Comparison of ENCODE assay signal across 23 cellular contexts in the genomic region with DNA sequence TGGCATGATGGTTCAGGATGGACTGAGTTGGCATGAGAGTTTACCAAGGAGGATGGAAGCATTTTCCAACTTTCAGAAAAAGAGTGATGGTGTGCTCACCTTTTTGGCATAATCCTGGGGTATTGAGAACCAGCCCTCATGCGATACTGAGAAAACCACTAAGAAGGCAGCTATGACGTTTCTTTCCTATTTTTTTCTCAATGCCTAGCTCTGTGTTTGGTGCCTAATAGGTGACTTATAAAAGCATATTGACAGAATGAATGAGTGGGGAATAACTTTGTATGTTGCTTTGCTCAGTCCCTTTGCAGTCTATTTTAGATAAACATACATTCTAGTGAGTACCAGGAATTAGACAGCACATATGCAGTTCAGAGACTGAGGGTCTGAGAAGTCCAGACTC.
"Had no signal": no experiment of that assay in that cellular context is flagged by ENCODE, and none has a peak within 500 bp of the region (broad histone marks: within the 10 kb centered on the region; RNA-seq: fewer than 3 reads in every experiment).

No MANE protein-coding gene starts in this region.

- H3K9me3 Mint-ChIP-seq: natural killer cell treated with Interleukin-12 subunit alpha and Interleukin-12 subunit beta and Interleukin-15 and Interleukin-18, amount 100 ng/mL, for 72 hours had no signal

- H3K27me3 ChIP-seq: cardiac muscle cell, tibial nerve, uterus had no signal

- H3K27me3 Mint-ChIP-seq: activated CD4-positive, alpha-beta memory T cell treated with anti-CD3 and anti-CD28 coated beads for 36 hours; activated naive CD8-positive, alpha-beta T cell; natural killer cell treated with Interleukin-12 subunit alpha and Interleukin-12 subunit beta and Interleukin-15 and Interleukin-18, amount 100 ng/mL, for 72 hours; stimulated activated naive CD8-positive, alpha-beta T cell treated with anti-CD3 and anti-CD28 coated beads, Interleukin-15, Interleukin-2, amounts not matched to agents 100 ng/mL and 50 ng/mL, for 24 hours had no signal

- H3K4me3 ChIP-seq: cardiac muscle cell, lower lobe of right lung, psoas muscle, skin epidermis, tibial nerve, uterus had no signal

- H3K36me3 Mint-ChIP-seq: activated CD4-positive, alpha-beta memory T cell treated with anti-CD3 and anti-CD28 coated beads for 36 hours; activated naive CD8-positive, alpha-beta T cell had no signal

- H3K27ac ChIP-seq: cardiac muscle cell, epithelial cell of prostate, lower lobe of right lung, psoas muscle, tibial nerve, uterus had no signal

- H3K27ac Mint-ChIP-seq: activated CD4-positive, alpha-beta memory T cell treated with anti-CD3 and anti-CD28 coated beads for 36 hours; activated naive CD8-positive, alpha-beta T cell; activated T-helper 1 cell treated with anti-CD3 and anti-CD28 coated beads, Interleukin-12 subunit alpha, Interleukin-12 subunit beta, Interleukin-2, Interleukin-4 antibody, amounts not matched to agents 30 ng/mL and 10 ng/mL and 1 ng/mL, durations not matched to agents 14 hours and 24 hours and 36 hours; natural killer cell treated with Interleukin-12 subunit alpha and Interleukin-12 subunit beta and Interleukin-15 and Interleukin-18, amount 100 ng/mL, for 72 hours; stimulated activated naive CD8-positive, alpha-beta T cell treated with anti-CD3 and anti-CD28 coated beads, Interleukin-15, Interleukin-2, amounts not matched to agents 100 ng/mL and 50 ng/mL, for 24 hours; T-helper 1 cell treated with Interleukin-12 subunit alpha and Interleukin-12 subunit beta and Interleukin-4 antibody, amounts not matched to agents 30 μg/mL and 1 μg/mL, for 36 hours had no signal

- H3K9me3 ChIP-seq: lower lobe of right lung, uterus had no signal

- H3K4me3 Mint-ChIP-seq: activated CD4-positive, alpha-beta memory T cell treated with anti-CD3 and anti-CD28 coated beads for 36 hours; activated naive CD8-positive, alpha-beta T cell; activated T-helper 1 cell treated with anti-CD3 and anti-CD28 coated beads, Interleukin-12 subunit alpha, Interleukin-12 subunit beta, Interleukin-2, Interleukin-4 antibody, amounts not matched to agents 30 ng/mL and 10 ng/mL and 1 ng/mL, durations not matched to agents 14 hours and 24 hours and 36 hours; natural killer cell treated with Interleukin-12 subunit alpha and Interleukin-12 subunit beta and Interleukin-15 and Interleukin-18, amount 100 ng/mL, for 72 hours; stimulated activated naive CD8-positive, alpha-beta T cell treated with anti-CD3 and anti-CD28 coated beads, Interleukin-15, Interleukin-2, amounts not matched to agents 100 ng/mL and 50 ng/mL, for 24 hours; T-helper 1 cell treated with Interleukin-12 subunit alpha and Interleukin-12 subunit beta and Interleukin-4 antibody, amounts not matched to agents 30 μg/mL and 1 μg/mL, for 36 hours had no signal

- DNase-seq: activated CD4-positive, alpha-beta memory T cell treated with anti-CD3 and anti-CD28 coated beads for 36 hours; activated CD4-positive, alpha-beta T cell treated with anti-CD3 and anti-CD28 coated beads for 1 hour; activated gamma-delta T cell treated with Interleukin-2 at 50 U/mL for 16 hours; activated T-cell treated with anti-CD3 and anti-CD28 coated beads for 4 hours; dermis blood vessel endothelial cell; foreskin fibroblast; hippocampal formation; islet precursor cell; lower lobe of right lung; occipital lobe; psoas muscle; right cardiac atrium; stimulated activated CD4-positive, alpha-beta T cell treated with anti-CD3 and anti-CD28 coated beads, Interleukin-2, amount 100 ng/mL, for 48 hours; uterus had no signal

- H3K4me1 ChIP-seq: psoas muscle had no signal

- H3K36me3 ChIP-seq: cardiac muscle cell, lower lobe of right lung, tibial nerve, uterus had no signal

- ATAC-seq: lower lobe of right lung; natural killer cell treated with Interleukin-12 subunit alpha and Interleukin-12 subunit beta and Interleukin-15 and Interleukin-18, amount 100 ng/mL, for 72 hours; psoas muscle; right cardiac atrium had no signal
